ENCODE assay signal across 8 cellular contexts in the genomic region with DNA sequence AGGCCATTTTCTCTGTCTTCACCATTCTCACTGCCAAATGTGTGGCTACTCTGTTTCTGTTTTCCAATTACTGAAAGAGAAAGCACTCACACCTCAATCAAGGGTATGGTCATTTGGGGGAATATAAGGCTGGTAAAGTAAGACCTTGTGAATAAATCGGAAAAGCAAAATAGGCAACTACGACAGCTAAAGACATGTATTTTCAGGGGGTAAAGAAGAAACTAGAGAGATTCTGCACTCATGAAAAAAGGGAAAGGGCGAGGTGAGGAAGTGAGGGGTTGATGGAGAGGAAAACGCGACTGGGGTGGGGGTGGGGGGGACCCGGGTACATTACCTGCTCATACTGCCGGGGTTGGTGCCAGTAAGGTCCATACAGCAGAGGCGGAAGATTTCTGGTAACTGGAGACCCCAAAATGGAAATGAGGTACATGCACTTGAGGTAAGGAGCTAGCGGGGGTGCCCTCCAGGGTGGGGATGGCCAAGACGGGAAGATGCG. TPM values are rescaled to one million over a fixed set of nuclear protein-coding genes. Genes with fewer than 3 reads are reported as not detected.
A peak's percentile ranks its signal among the peaks of the same experiment; 100 is the strongest.
DNase-seq lines count a peak whose midpoint lies in the region; ATAC-seq and TF ChIP-seq lines count a peak whose summit lies in the region.

No MANE protein-coding gene starts in this region.

- DNase-seq in activated CD4-positive, alpha-beta T cell treated with anti-CD3 and anti-CD28 coated beads, Interleukin-2, amount 10 ng/mL, durations not matched to agents 24 days and 14 days = no peak
- no peak for DNase-seq in activated CD4-positive, alpha-beta T cell treated with anti-CD3 and anti-CD28 coated beads, Interleukin-2, amount 50 U/mL, for 1 hour
- DNase-seq in right cardiac atrium (no peak), NCI-H748 (lab: John Stamatoyannopoulos, UW; ENCODE audit: unreplicated experiment) (no peak)

- H3K27ac ChIP-seq in VCaP (peak overlapping the region; percentile 89), right cardiac atrium (ENCODE audit: low read length) (peak overlapping the region; percentile 53), skin epidermis (peak overlapping the region in 20 of 21 experiments; percentile 76 to 96 (median 90))

- ATAC-seq in right cardiac atrium (no peak), HG03442 (IDR thresholded peaks at IDR 0.05; ENCODE audit: unreplicated experiment) (no peak), HG02970 (IDR thresholded peaks at IDR 0.05; ENCODE audit: low FRiP score, unreplicated experiment) (no peak)

- H3K27me3 Mint-ChIP-seq in activated CD4-positive, alpha-beta T cell treated with anti-CD3 and anti-CD28 coated beads, Interleukin-2, amount 10 ng/mL, durations not matched to agents 24 days and 14 days = no peaks in the 10 kb centered on the region

- TF ChIP-seq CTCF in VCaP (conservative IDR thresholded peaks at IDR 0.05) = no peak

- peaks cover 27% of the 10 kb centered on the region for H3K36me3 Mint-ChIP-seq in activated CD4-positive, alpha-beta T cell treated with anti-CD3 and anti-CD28 coated beads, Interleukin-2, amount 10 ng/mL, durations not matched to agents 24 days and 14 days (ENCODE audit: low read depth)

- H3K4me3 Mint-ChIP-seq in activated CD4-positive, alpha-beta T cell treated with anti-CD3 and anti-CD28 coated beads, Interleukin-2, amount 10 ng/mL, durations not matched to agents 24 days and 14 days = peak overlapping the region; percentile 90

- H3K27ac Mint-ChIP-seq in activated CD4-positive, alpha-beta T cell treated with anti-CD3 and anti-CD28 coated beads, Interleukin-2, amount 10 ng/mL, durations not matched to agents 24 days and 14 days = peak overlapping the region; percentile 77

- H3K9me3 Mint-ChIP-seq in activated CD4-positive, alpha-beta T cell treated with anti-CD3 and anti-CD28 coated beads, Interleukin-2, amount 10 ng/mL, durations not matched to agents 24 days and 14 days = no peaks in the 10 kb centered on the region

- no peaks in the 10 kb centered on the region for H3K27me3 ChIP-seq in right cardiac atrium (ENCODE audit: control insufficient read depth, insufficient read depth)

- WGBS in right cardiac atrium = 1% methylated on average over 11 of the region's 11 CpGs

- peaks cover 2% of the 10 kb centered on the region for H3K4me1 ChIP-seq in right cardiac atrium (ENCODE audit: control insufficient read depth, insufficient read depth, low read length)

- H3K9me3 ChIP-seq in right cardiac atrium (ENCODE audit: control insufficient read depth, low read length) = no peaks in the 10 kb centered on the region

- H3K4me1 Mint-ChIP-seq in activated CD4-positive, alpha-beta T cell treated with anti-CD3 and anti-CD28 coated beads, Interleukin-2, amount 10 ng/mL, durations not matched to agents 24 days and 14 days = peaks cover 49% of the 10 kb centered on the region

- intact Hi-C loops in activated CD4-positive, alpha-beta T cell treated with anti-CD3 and anti-CD28 coated beads, Interleukin-2, amount 10 ng/mL, durations not matched to agents 24 days and 14 days (cut with micrococcal nuclease) = loop anchor here (1.0 kb wide), 4 partner anchors 20 to 52 kb away; partner anchors contain the start of genes CHD8, SUPT16H and TOX4
- intact Hi-C loops in right cardiac atrium (cut with DNase I) = no loop called here

- peak overlapping the region; percentile 91 for H3K4me3 ChIP-seq in right cardiac atrium (ENCODE audit: low read length)
- H3K4me3 ChIP-seq in skin epidermis = peak overlapping the region; percentile 61 to 96 (median 81)

RNA-seq across cellular contexts. Expression of gene CHD8, which starts 19.3 kb away (rescaled TPM):
- total RNA-seq in activated CD4-positive, alpha-beta T cell treated with anti-CD3 and anti-CD28 coated beads, Interleukin-2, amount 10 ng/mL, durations not matched to agents 24 days and 14 days = 104 and 115 TPM in 2 replicates
- total RNA-seq in right cardiac atrium = 10 to 100 TPM; 34.8 to 40.6 (median 39.7) TPM
- polyA plus RNA-seq in right cardiac atrium = 21.0 TPM

RNA-seq across cellular contexts. Expression of gene RAB2B, which starts 40.1 kb away (rescaled TPM):
- total RNA-seq in activated CD4-positive, alpha-beta T cell treated with anti-CD3 and anti-CD28 coated beads, Interleukin-2, amount 10 ng/mL, durations not matched to agents 24 days and 14 days = 26.5 and 30.1 TPM in 2 replicates
- 10 to 100 TPM; 22.5 to 25.7 (median 24.5) TPM for total RNA-seq in right cardiac atrium
- polyA plus RNA-seq in right cardiac atrium = 15.3 TPM

RNA-seq across cellular contexts. Expression of gene TOX4, which starts 40.4 kb away (rescaled TPM):
- 75.9 and 82.8 TPM in 2 replicates for total RNA-seq in activated CD4-positive, alpha-beta T cell treated with anti-CD3 and anti-CD28 coated beads, Interleukin-2, amount 10 ng/mL, durations not matched to agents 24 days and 14 days
- 10 to 100 TPM; 66.0 to 82.2 (median 75.2) TPM for total RNA-seq in right cardiac atrium
- polyA plus RNA-seq in right cardiac atrium = 20.0 TPM

RNA-seq across cellular contexts. Expression of gene SUPT16H, which starts 52.8 kb away (rescaled TPM):
- total RNA-seq in activated CD4-positive, alpha-beta T cell treated with anti-CD3 and anti-CD28 coated beads, Interleukin-2, amount 10 ng/mL, durations not matched to agents 24 days and 14 days = 170 and 174 TPM in 2 replicates
- 10 to 100 TPM; 33.7 to 38.7 (median 35.0) TPM for total RNA-seq in right cardiac atrium
- 27.4 TPM for polyA plus RNA-seq in right cardiac atrium
